ENCODE assay signal across 17 cellular contexts in the genomic region with DNA sequence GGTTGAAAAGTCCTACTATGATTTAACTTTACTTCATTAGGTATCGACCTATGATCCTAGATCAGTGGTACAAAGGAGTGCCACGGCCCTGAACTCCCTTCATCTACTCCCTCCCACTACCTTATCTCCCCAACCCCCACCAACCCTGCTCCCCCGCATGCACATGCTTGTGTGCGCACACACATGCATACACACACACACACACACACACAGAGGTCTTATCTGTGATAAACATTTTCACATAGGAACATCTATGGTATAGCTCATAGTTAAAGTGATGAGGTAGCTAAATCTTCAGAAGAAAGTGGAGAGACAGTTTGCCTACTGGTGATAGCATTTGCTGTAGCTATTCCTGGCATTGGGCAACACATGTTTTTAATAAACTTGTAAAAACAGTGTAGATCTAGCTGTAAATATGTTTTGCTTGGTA.
A peak's percentile ranks its signal among the peaks of the same experiment; 100 is the strongest.
DNase-seq lines count a peak whose midpoint lies in the region; TF ChIP-seq lines count a peak whose summit lies in the region.
"Had no signal": no experiment of that assay in that cellular context is flagged by ENCODE, and none has a peak within 500 bp of the region (broad histone marks: within the 10 kb centered on the region; RNA-seq: fewer than 3 reads in every experiment).

No MANE protein-coding gene starts in this region.

- intact Hi-C loops in stomach (cut with DNase I; ENCODE audit: low total_unique reads), result no loop called here

- WGBS in stomach, 5 donors, result 94 to 98% (median 95%) methylated on average over 4 of the region's 4 CpGs

- H3K4me3 ChIP-seq in SK-N-MC (peak overlapping the region; percentile 14; the same call in 1 of the 2 replicates), osteoblast (ENCODE audit: insufficient read depth, low read length) (no peak overlapping the region), stomach (no peak overlapping the region)
- H3K4me3 ChIP-seq: A549, Peyer's patch had no signal

- H3K9me3 ChIP-seq in SK-N-MC (ENCODE audit: low read depth, low read length) (no peaks in the 10 kb centered on the region), osteoblast (ENCODE audit: low read depth, low read length) (no peaks in the 10 kb centered on the region), stomach (no peaks in the 10 kb centered on the region)
- H3K9me3 ChIP-seq: A549, Peyer's patch had no signal

- H3K27me3 ChIP-seq in osteoblast (ENCODE audit: insufficient read depth, low read length), result no peaks in the 10 kb centered on the region
- H3K27me3 ChIP-seq in stomach, result no peaks in the 10 kb centered on the region
- H3K27me3 ChIP-seq: Peyer's patch had no signal

- H3K27ac ChIP-seq in SK-N-MC (peak overlapping the region; percentile 63; the same call in 1 of the 2 replicates), osteoblast (ENCODE audit: low read depth, low read length) (no peak overlapping the region), stomach (no peak overlapping the region)
- H3K27ac ChIP-seq: A549, C4-2B, KMS-11, Peyer's patch had no signal

- H3K79me2 ChIP-seq in osteoblast (ENCODE audit: insufficient read depth, low read length), result no peaks in the 10 kb centered on the region

- peak; percentile 21 for DNase-seq in EH (ENCODE audit: low read depth)
- DNase-seq in SK-N-MC (ENCODE audit: low read depth, low spot score), result peak; percentile 10
- DNase-seq in fibroblast of gingiva (ENCODE audit: low read depth), result peak; percentile 47
- DNase-seq in osteoblast (ENCODE audit: insufficient read length, low spot score, missing footprints), result peak; percentile 59
- DNase-seq in T-helper 2 cell, result no peak
- no peak for DNase-seq in activated CD8-positive, alpha-beta memory T cell treated with anti-CD3 and anti-CD28 coated beads, Interleukin-2, amount 50 U/mL, for 48 hours
- DNase-seq in stomach, result no peak
- DNase-seq: GF-D8, NCI-H1436, NCI-H2029 treated with DMSO at 0.1 percent for 48 hours, NCI-H510A, NCI-H82, Peyer's patch, Right ventricle myocardium superior had no signal

- H4K20me1 ChIP-seq in osteoblast (ENCODE audit: insufficient read depth, low read length), result no peaks in the 10 kb centered on the region

- no peak overlapping the region for H2AFZ ChIP-seq in osteoblast (ENCODE audit: low read length)

- no peak for TF ChIP-seq POLR2A in stomach (IDR thresholded peaks at IDR 0.05)

- no peak overlapping the region for H3K4me2 ChIP-seq in osteoblast (ENCODE audit: insufficient read depth, low read length)
- H3K4me2 ChIP-seq: A549, KMS-11 had no signal

- H3K9ac ChIP-seq in SK-N-MC (ENCODE audit: insufficient read length), result no peak overlapping the region
- H3K9ac ChIP-seq: KMS-11 had no signal

- H3K36me3 ChIP-seq in SK-N-MC (ENCODE audit: insufficient read depth, low read length), result no peaks in the 10 kb centered on the region
- no peaks in the 10 kb centered on the region for H3K36me3 ChIP-seq in osteoblast (ENCODE audit: insufficient read depth, low read length)
- H3K36me3 ChIP-seq in stomach, result no peaks in the 10 kb centered on the region
- H3K36me3 ChIP-seq: Peyer's patch had no signal

- H3K4me1 ChIP-seq in osteoblast (ENCODE audit: insufficient read depth, low read length), result no peaks in the 10 kb centered on the region
- no peaks in the 10 kb centered on the region for H3K4me1 ChIP-seq in stomach
- H3K4me1 ChIP-seq: A549, Peyer's patch had no signal

- no peak for TF ChIP-seq CTCF in osteoblast (IDR thresholded peaks at IDR 0.05; ENCODE audit: extremely low read depth, low read depth, low read length)
- TF ChIP-seq CTCF in stomach (IDR thresholded peaks at IDR 0.05), result no peak

- no peak for TF ChIP-seq EP300 in stomach (IDR thresholded peaks at IDR 0.05)

Comparison
In these comparisons a context has a peak if more than half of its experiments do, and no peak if none do; other contexts are left out.
1. DNase-seq: peak in EH (single experiment), SK-N-MC (single experiment), fibroblast of gingiva (single experiment) and osteoblast (single experiment); none in T-helper 2 cell (0 of 5), activated CD8-positive, alpha-beta memory T cell treated with anti-CD3 and anti-CD28 coated beads, Interleukin-2, amount 50 U/mL, for 48 hours (single experiment) and stomach (single experiment).